Comparison of ENCODE assay signal across 9 cellular contexts in the genomic region with DNA sequence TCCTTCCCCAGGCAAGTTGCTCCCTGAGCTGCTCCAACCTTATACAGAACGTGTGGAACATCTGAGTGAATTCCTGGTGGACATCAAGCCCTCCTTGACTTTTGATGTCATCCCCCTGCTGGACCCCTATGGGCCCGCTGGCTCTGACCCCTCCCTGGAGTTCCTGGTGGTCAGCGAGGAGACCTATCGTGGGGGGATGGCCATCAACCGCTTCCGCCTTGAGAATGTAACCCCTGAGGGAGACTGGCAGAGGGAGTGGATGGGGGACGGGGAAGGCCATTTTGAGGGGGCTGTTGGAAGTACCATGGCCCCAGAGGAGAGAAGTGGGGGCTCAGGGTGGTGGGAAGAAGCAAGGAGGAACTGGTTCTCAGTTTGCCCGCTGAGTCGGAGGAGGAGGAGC. TPM values are rescaled to one million over a fixed set of nuclear protein-coding genes. Genes with fewer than 3 reads are reported as not detected.
A peak's percentile ranks its signal among the peaks of the same experiment; 100 is the strongest.
DNase-seq lines count a peak whose midpoint lies in the region; ATAC-seq and TF ChIP-seq lines count a peak whose summit lies in the region.
"Had no signal": no experiment of that assay in that cellular context is flagged by ENCODE, and none has a peak within 500 bp of the region (broad histone marks: within the 10 kb centered on the region; RNA-seq: fewer than 3 reads in every experiment).

No MANE protein-coding gene starts in this region.

- peak overlapping the region; percentile 97 for H3K4me2 ChIP-seq in skeletal muscle satellite cell (ENCODE audit: low read length)

- no peak for DNase-seq in activated CD4-positive, alpha-beta T cell treated with anti-CD3 and anti-CD28 coated beads for 36 hours
- DNase-seq in activated CD4-positive, alpha-beta T cell treated with anti-CD3 and anti-CD28 coated beads for 4 hours = no peak
- DNase-seq in Panc1 (ENCODE audit: low read depth, low spot score) (no peak), endothelial cell (ENCODE audit: low spot score) (no peak), lower leg skin (ENCODE audit: low spot score in 2 of 2) (no peak)
- DNase-seq: stimulated activated CD4-positive, alpha-beta T cell treated with anti-CD3 and anti-CD28 coated beads, Interleukin-1b, Interleukin-23, amount 100 ng/mL, for 48 hours had no signal

- CTCF ChIA-PET in activated CD4-positive, alpha-beta T cell treated with anti-CD3 and anti-CD28 coated beads for 36 hours (lab: Charles Lee) = interaction anchor here (0.7 to 2.3 kb wide), 2 partner anchors 14 to 1285 kb away, joined by 3 to 8 read pairs; a partner anchor contains a TSS
- CTCF ChIA-PET in Panc1 (lab: Charles Lee) = interaction anchor here (0.6 kb wide), 1 partner anchor 175 kb away, joined by 3 read pairs; a partner anchor contains a TSS

- POLR2A ChIA-PET in activated CD4-positive, alpha-beta T cell treated with anti-CD3 and anti-CD28 coated beads for 36 hours (lab: Charles Lee) = interaction anchor here (0.6 kb wide), 1 partner anchor 167 kb away, joined by 15 read pairs; no protein-coding TSS in a partner anchor
- POLR2A ChIA-PET in Panc1 (lab: Charles Lee) = no interaction called here

- 85% methylated on average over 9 of the region's 9 CpGs for WGBS in lower leg skin, 2 donors

- TF ChIP-seq POLR2A in lower leg skin (IDR thresholded peaks at IDR 0.05) = no peak

- peaks cover 28% of the 10 kb centered on the region for H3K36me3 Mint-ChIP-seq in activated CD4-positive, alpha-beta T cell treated with anti-CD3 and anti-CD28 coated beads for 36 hours (ENCODE audit: low read depth)
- H3K36me3 Mint-ChIP-seq in endothelial cell (ENCODE audit: low read depth, unreplicated experiment) = peaks cover 8% of the 10 kb centered on the region

- peak overlapping the region; percentile 48 for H3K27ac Mint-ChIP-seq in activated CD4-positive, alpha-beta T cell treated with anti-CD3 and anti-CD28 coated beads for 36 hours
- peak overlapping the region; percentile 86 for H3K27ac Mint-ChIP-seq in endothelial cell (ENCODE audit: unreplicated experiment)

- peaks cover 28% of the 10 kb centered on the region for H3K4me1 ChIP-seq in Panc1 (ENCODE audit: control insufficient read depth, insufficient read depth, low read length)
- peaks cover 40% of the 10 kb centered on the region for H3K4me1 ChIP-seq in skeletal muscle satellite cell (ENCODE audit: control insufficient read depth, insufficient read depth, low read length)

- peak overlapping the region; percentile 94 for H3K4me3 Mint-ChIP-seq in activated CD4-positive, alpha-beta T cell treated with anti-CD3 and anti-CD28 coated beads for 36 hours
- H3K4me3 Mint-ChIP-seq in endothelial cell (ENCODE audit: unreplicated experiment) = peak overlapping the region; percentile 95

- H3K27me3 ChIP-seq in Panc1 (ENCODE audit: control insufficient read depth, insufficient read depth, low read length) = no peaks in the 10 kb centered on the region
- no peaks in the 10 kb centered on the region for H3K27me3 ChIP-seq in skeletal muscle satellite cell (ENCODE audit: control insufficient read depth, insufficient read depth, low read length)

- intact Hi-C loops in activated CD4-positive, alpha-beta T cell treated with anti-CD3 and anti-CD28 coated beads for 36 hours (cut with DNase I, micrococcal nuclease) = loop anchor here (2.0 to 10.0 kb wide), 2 partner anchors 13 to 611 kb away; a partner anchor contains a TSS
- intact Hi-C loops in Panc1 (cut with micrococcal nuclease; ENCODE audit: unreplicated experiment) = no loop called here
- intact Hi-C loops in lower leg skin (cut with DNase I; ENCODE audit: low total_unique reads) = no loop called here

- in situ Hi-C loops in Panc1 (cut with HindIII; ENCODE audit: low pct_unique_long_range_greater_than_20kb, low sequenced_read_pairs) = no loop called here

- H3K4me1 Mint-ChIP-seq in activated CD4-positive, alpha-beta T cell treated with anti-CD3 and anti-CD28 coated beads for 36 hours = peaks cover 39% of the 10 kb centered on the region
- H3K4me1 Mint-ChIP-seq in endothelial cell (ENCODE audit: unreplicated experiment) = peaks cover 34% of the 10 kb centered on the region

- no peak for ATAC-seq in activated CD4-positive, alpha-beta T cell treated with anti-CD3 and anti-CD28 coated beads for 36 hours
- ATAC-seq in Panc1 (no peak), GM21723 (IDR thresholded peaks at IDR 0.05; ENCODE audit: unreplicated experiment) (no peak), HG03442 (IDR thresholded peaks at IDR 0.05; ENCODE audit: unreplicated experiment) (no peak)

- H3K9me3 Mint-ChIP-seq in activated CD4-positive, alpha-beta T cell treated with anti-CD3 and anti-CD28 coated beads for 36 hours (ENCODE audit: low read depth) = no peaks in the 10 kb centered on the region
- H3K9me3 Mint-ChIP-seq in endothelial cell (ENCODE audit: unreplicated experiment) = no peaks in the 10 kb centered on the region

- peak overlapping the region; percentile 89 for H3K9ac ChIP-seq in skeletal muscle satellite cell (ENCODE audit: low read depth, low read length)

- BruUV-seq in Panc1 (replicated peaks; lab: Mats Ljungman, UMichigan) = no TSS peak

- peaks cover 7% of the 10 kb centered on the region for H3K36me3 ChIP-seq in Panc1 (ENCODE audit: control insufficient read depth, insufficient read depth, low read length)
- H3K36me3 ChIP-seq in skeletal muscle satellite cell (ENCODE audit: insufficient read depth, low read length) = peaks cover 34% of the 10 kb centered on the region

- no peak for TF ChIP-seq CTCF in Panc1 (IDR thresholded peaks at IDR 0.05)
- TF ChIP-seq CTCF in endothelial cell (IDR thresholded peaks at IDR 0.05; ENCODE audit: unreplicated experiment) = no peak
- no peak for TF ChIP-seq CTCF in lower leg skin (IDR thresholded peaks at IDR 0.05)

- H3K27ac ChIP-seq in Panc1 (ENCODE audit: low read length) = peak overlapping the region; percentile 89

- peak overlapping the region; percentile 87 to 88 for H3K4me3 ChIP-seq in Panc1 (ENCODE audit: low read depth in 2 of 2, low read length in 2 of 2)
- no peak overlapping the region for H3K4me3 ChIP-seq in skeletal muscle satellite cell (ENCODE audit: low read length)
- H3K4me3 ChIP-seq in lower leg skin (ENCODE audit: low read depth, poor library complexity, severe bottlenecking) = no peak overlapping the region

- no peaks in the 10 kb centered on the region for H3K9me3 ChIP-seq in Panc1 (ENCODE audit: control insufficient read depth, insufficient read depth, low read depth, low read length)
- no peaks in the 10 kb centered on the region for H3K9me3 ChIP-seq in skeletal muscle satellite cell (replicated peaks; ENCODE audit: low read length)

- no peaks in the 10 kb centered on the region for H3K27me3 Mint-ChIP-seq in activated CD4-positive, alpha-beta T cell treated with anti-CD3 and anti-CD28 coated beads for 36 hours
- H3K27me3 Mint-ChIP-seq in endothelial cell (ENCODE audit: unreplicated experiment) = peaks cover 13% of the 10 kb centered on the region

RNA-seq across cellular contexts. Expression of a gene that starts 2.0 kb away (rescaled TPM):
- 100 to 1,000 TPM in 1 of 2 experiments, 10 to 100 TPM in 1; 83.3 to 105 TPM for total RNA-seq in activated CD4-positive, alpha-beta T cell treated with anti-CD3 and anti-CD28 coated beads for 36 hours
- total RNA-seq in Panc1 (2021; ENCODE audit: unreplicated experiment) (76.7 TPM), endothelial cell (ENCODE audit: unreplicated experiment) (66.3 TPM), lower leg skin (10 to 100 TPM; 32.4 to 49.5 (median 41.7) TPM)
- 71.8 TPM for polyA plus RNA-seq in Panc1 (2012; ENCODE audit: insufficient read length)
- total RNA-seq in skeletal muscle satellite cell (2012; rRNA removed) = 20.1 and 20.5 TPM in 2 replicates

RNA-seq across cellular contexts. Expression of a gene that starts 3.0 kb away (rescaled TPM):
- 10 to 100 TPM; 38.7 to 40.7 TPM for total RNA-seq in activated CD4-positive, alpha-beta T cell treated with anti-CD3 and anti-CD28 coated beads for 36 hours
- total RNA-seq in Panc1 (2021; ENCODE audit: unreplicated experiment) (35.8 TPM), endothelial cell (ENCODE audit: unreplicated experiment) (45.9 TPM), lower leg skin (10 to 100 TPM; 37.8 to 43.2 (median 39.3) TPM)
- 42.3 TPM for polyA plus RNA-seq in Panc1 (2012; ENCODE audit: insufficient read length)
- 38.8 and 46.1 TPM in 2 replicates for total RNA-seq in skeletal muscle satellite cell (2012; rRNA removed)

RNA-seq across cellular contexts. Expression of a gene that starts 11.2 kb away (rescaled TPM):
- under 1 TPM; 0.35 to 0.41 TPM for total RNA-seq in activated CD4-positive, alpha-beta T cell treated with anti-CD3 and anti-CD28 coated beads for 36 hours
- total RNA-seq in Panc1 (2021; ENCODE audit: unreplicated experiment) = 5.4 TPM
- 11.6 TPM for polyA plus RNA-seq in Panc1 (2012; ENCODE audit: insufficient read length)
- 0.64 TPM for total RNA-seq in endothelial cell (ENCODE audit: unreplicated experiment)
- total RNA-seq in skeletal muscle satellite cell (2012; rRNA removed) = 5.8 and 6.1 TPM in 2 replicates
- 1 to 10 TPM; 2.3 to 6.6 (median 4.6) TPM for total RNA-seq in lower leg skin

RNA-seq across cellular contexts. Expression of a gene that starts 13.6 kb away (rescaled TPM):
- total RNA-seq in activated CD4-positive, alpha-beta T cell treated with anti-CD3 and anti-CD28 coated beads for 36 hours = 10 to 100 TPM; 27.0 to 28.9 TPM
- total RNA-seq in Panc1 (2021; ENCODE audit: unreplicated experiment) (19.2 TPM), endothelial cell (ENCODE audit: unreplicated experiment) (8.0 TPM), lower leg skin (1 to 10 TPM in 2 of 4 donors, under 1 TPM in 2; 0.67 to 3.6 (median 1.8) TPM)
- 9.5 TPM for polyA plus RNA-seq in Panc1 (2012; ENCODE audit: insufficient read length)
- total RNA-seq in skeletal muscle satellite cell (2012; rRNA removed) = 5.1 and 7.6 TPM in 2 replicates

RNA-seq across cellular contexts. Expression of a gene that starts 27.9 kb away (rescaled TPM):
- 10 to 100 TPM in 1 of 2 experiments, 1 to 10 TPM in 1; 9.7 to 12.5 TPM for total RNA-seq in activated CD4-positive, alpha-beta T cell treated with anti-CD3 and anti-CD28 coated beads for 36 hours
- total RNA-seq in Panc1 (2021; ENCODE audit: unreplicated experiment) = 33.5 TPM
- 26.0 TPM for polyA plus RNA-seq in Panc1 (2012; ENCODE audit: insufficient read length)
- total RNA-seq in endothelial cell (ENCODE audit: unreplicated experiment) = 24.2 TPM
- 23.8 and 26.9 TPM in 2 replicates for total RNA-seq in skeletal muscle satellite cell (2012; rRNA removed)
- total RNA-seq in lower leg skin = 10 to 100 TPM; 32.9 to 50.5 (median 36.7) TPM

Comparison
In these comparisons a context has a peak if more than half of its experiments do, and no peak if none do; other contexts are left out.
1. H3K4me3 ChIP-seq: peak in Panc1 (2 of 2); none in skeletal muscle satellite cell (single experiment) and lower leg skin (single experiment).
2. intact Hi-C loops: an anchor here in activated CD4-positive, alpha-beta T cell treated with anti-CD3 and anti-CD28 coated beads for 36 hours (2.0 to 10.0 kb wide); none called in Panc1 and lower leg skin.